Comparison of ENCODE assay signal across 8 cellular contexts in the genomic region with DNA sequence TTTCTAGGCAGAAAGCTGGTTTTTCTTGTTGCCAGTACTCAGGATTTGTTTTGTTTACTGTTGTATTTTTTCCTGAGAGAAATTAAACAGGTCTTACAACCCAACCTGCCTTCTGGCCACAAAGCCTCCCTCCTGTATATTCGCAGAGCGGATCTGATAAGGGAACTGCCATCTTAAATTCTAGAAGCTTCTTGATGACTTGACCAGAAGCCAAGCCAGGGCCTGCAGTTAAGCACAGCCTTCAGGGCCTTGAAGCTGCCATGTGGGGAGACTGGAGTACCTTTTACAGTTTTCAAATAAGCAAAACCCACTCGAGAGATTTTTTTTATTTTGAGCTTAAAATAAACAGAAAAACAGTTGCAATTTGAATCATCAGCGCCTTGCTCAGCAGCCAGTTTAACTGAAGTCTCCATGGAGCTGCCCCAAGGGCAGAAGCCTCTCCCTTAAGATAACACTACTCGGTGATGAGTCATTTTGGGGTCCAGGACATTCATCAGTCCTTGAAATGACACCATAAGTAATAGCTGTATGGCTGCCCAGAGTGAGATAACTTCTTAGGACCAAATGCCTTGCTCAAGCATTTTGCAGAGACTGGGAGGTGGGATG. TPM values are rescaled to one million over a fixed set of nuclear protein-coding genes. Genes with fewer than 3 reads are reported as not detected.
DNase-seq lines count a peak whose midpoint lies in the region; ATAC-seq and TF ChIP-seq lines count a peak whose summit lies in the region.

No MANE protein-coding gene starts in this region.

- no peak for TF ChIP-seq CTCF in endodermal cell (conservative IDR thresholded peaks at IDR 0.05)

- H3K4me1 ChIP-seq in endodermal cell (ENCODE audit: control insufficient read depth, insufficient read depth, low read length): no peaks in the 10 kb centered on the region

- H3K4me1 Mint-ChIP-seq in endodermal cell: peaks cover 5% of the 10 kb centered on the region

- no peak overlapping the region for H3K27ac ChIP-seq in endodermal cell (ENCODE audit: low read depth, low read length)

- peaks cover 5% of the 10 kb centered on the region for H3K27me3 Mint-ChIP-seq in endodermal cell (ENCODE audit: insufficient read depth)

- ATAC-seq in GM21360 (IDR thresholded peaks at IDR 0.05; ENCODE audit: unreplicated experiment) (peak; percentile 94), HG03520 (IDR thresholded peaks at IDR 0.05; ENCODE audit: unreplicated experiment) (peak; percentile 92)

- no peaks in the 10 kb centered on the region for H3K36me3 Mint-ChIP-seq in endodermal cell (ENCODE audit: low read depth)

- WGBS in endodermal cell (ENCODE audit: insufficient coverage in 1 of 2, insufficient read length in 1 of 2), 2 experiments: 89 to 100% methylated on average over 5 of the region's 5 CpGs

- H3K9ac ChIP-seq in endodermal cell (ENCODE audit: extremely low read depth, low read length, poor library complexity, severe bottlenecking): no peak overlapping the region

- H3K27ac Mint-ChIP-seq in endodermal cell: no peak overlapping the region

- H3K9me3 ChIP-seq in endodermal cell (ENCODE audit: control insufficient read depth, low read length): no peaks in the 10 kb centered on the region

- H3K4me3 Mint-ChIP-seq in endodermal cell: no peak overlapping the region

- H3K27me3 ChIP-seq in endodermal cell (ENCODE audit: control insufficient read depth, insufficient read depth, low read length, poor library complexity, severe bottlenecking): peaks cover 19% of the 10 kb centered on the region

- H3K4me3 ChIP-seq in endodermal cell (ENCODE audit: low read length): no peak overlapping the region

- DNase-seq in DMS53 (lab: John Stamatoyannopoulos, UW) (peak; percentile 68), endodermal cell (peak; percentile 6), GOT3 (lab: John Stamatoyannopoulos, UW) (no peak), SW480 (ENCODE audit: low spot score) (no peak), NCI-H2171 (lab: John Stamatoyannopoulos, UW) (no peak), NCI-H446 (lab: John Stamatoyannopoulos, UW) (no peak)

- H3K9me3 Mint-ChIP-seq in endodermal cell: no peaks in the 10 kb centered on the region

- H3K36me3 ChIP-seq in endodermal cell (ENCODE audit: control insufficient read depth, insufficient read depth, low read length): no peaks in the 10 kb centered on the region

RNA-seq across cellular contexts. Expression of gene PHLPP1, which starts 51.5 kb away (rescaled TPM):
- total RNA-seq in endodermal cell: 10 to 100 TPM; 19.8 to 28.1 TPM
- 18.1 TPM for polyA plus RNA-seq in endodermal cell (2013, experiment 1 of 2)
- polyA plus RNA-seq in endodermal cell (2013, experiment 2 of 2): 16.0 TPM

Comparison
In these comparisons a context has a peak if more than half of its experiments do, and no peak if none do; other contexts are left out.
1. DNase-seq: peak in DMS53 (single experiment) and endodermal cell (single experiment); none in GOT3 (single experiment), SW480 (single experiment), NCI-H2171 (single experiment) and NCI-H446 (0 of 2).